ENCODE assay signal across 1 cellular context in genomic region chr17:15398291-15398690, GRCh38.
TF ChIP-seq lines count a peak whose summit lies in the region.

No MANE protein-coding gene starts in this region.

TF ChIP-seq in GM23338, 12 proteins besides CTCF, POLR2A, EP300 and RAD21 (continued from another document):
- TF ChIP-seq ZNF462 (CRISPR knock-in tag; IDR thresholded peaks at IDR 0.05): no peak
- TF ChIP-seq STAT1 (IDR thresholded peaks at IDR 0.05; ENCODE audit: unreplicated experiment): no peak
- no peak for TF ChIP-seq NANOG (IDR thresholded peaks at IDR 0.05; ENCODE audit: borderline replicate concordance)
- no peak for TF ChIP-seq ZNF331 (CRISPR knock-in tag; IDR thresholded peaks at IDR 0.05; ENCODE audit: low read depth)
- TF ChIP-seq JUNB (IDR thresholded peaks at IDR 0.05; ENCODE audit: unreplicated experiment): no peak
- no peak for TF ChIP-seq CREB1 (CRISPR knock-in tag; IDR thresholded peaks at IDR 0.05; ENCODE audit: low read depth)
- TF ChIP-seq POLR2AphosphoS5 (IDR thresholded peaks at IDR 0.05; ENCODE audit: low read depth): no peak
- no peak for TF ChIP-seq EZH2 (IDR thresholded peaks at IDR 0.05; ENCODE audit: low read depth, unreplicated experiment)
- TF ChIP-seq REST (IDR thresholded peaks at IDR 0.05; ENCODE audit: unreplicated experiment): no peak
